ENCODE assay signal across 39 cellular contexts in the genomic region with DNA sequence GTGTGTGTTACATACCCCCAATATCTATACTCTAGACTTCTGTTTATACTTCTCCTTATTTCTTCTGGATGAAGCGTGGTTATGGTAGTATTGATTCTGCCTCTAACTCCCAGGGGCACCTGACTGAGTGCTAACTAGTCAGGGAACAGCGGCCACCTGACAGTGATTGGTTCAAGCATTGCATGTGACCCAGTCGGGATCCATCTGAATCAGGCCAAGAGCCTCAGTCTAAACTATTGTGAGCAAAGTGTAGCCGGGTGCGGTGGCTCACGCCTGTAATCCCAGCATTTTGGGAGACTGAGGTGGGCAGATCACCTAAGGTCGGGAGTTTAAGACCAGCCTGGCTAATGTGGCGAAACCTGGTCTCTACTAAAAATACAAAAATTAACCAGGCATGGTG. TPM values are rescaled to one million over a fixed set of nuclear protein-coding genes. Genes with fewer than 3 reads are reported as not detected.
"Had no signal": no experiment of that assay in that cellular context is flagged by ENCODE, and none has a peak within 500 bp of the region (broad histone marks: within the 10 kb centered on the region; RNA-seq: fewer than 3 reads in every experiment).

No MANE protein-coding gene starts in this region.

- H3K4me3 Mint-ChIP-seq: activated naive CD4-positive, alpha-beta T cell treated with anti-CD3 and anti-CD28 coated beads for 36 hours; activated naive CD4-positive, alpha-beta T cell treated with anti-CD3 and anti-CD28 coated beads, Interleukin-2, amount 10 ng/mL, durations not matched to agents 7 days and 5 days; activated naive CD4-positive, alpha-beta T cell treated with anti-CD3 and anti-CD28 coated beads, Interleukin-2, amount 50 U/mL, for 24 hours; activated naive CD8-positive, alpha-beta T cell; activated naive CD8-positive, alpha-beta T cell treated with anti-CD3 and anti-CD28 coated beads for 36 hours; activated naive CD8-positive, alpha-beta T cell treated with anti-CD3 and anti-CD28 coated beads, Interleukin-2, amount 10 ng/mL, durations not matched to agents 7 days and 5 days; activated naive CD8-positive, alpha-beta T cell treated with anti-CD3 and anti-CD28 coated beads, Interleukin-2, amount 50 U/mL, for 24 hours; activated T-cell treated with anti-CD3 and anti-CD28 coated beads, Interleukin-2, amount 50 U/mL, for 24 hours; activated T-cell treated with anti-CD3 and anti-CD28 coated beads, Interleukin-2, amount 50 U/mL, for 4 hours; activated T-cell treated with anti-CD3 and anti-CD28 coated beads, Interleukin-2, amount 50 U/mL, for 72 hours; activated T-helper 1 cell treated with anti-CD3 and anti-CD28 coated beads, Interleukin-12 subunit alpha, Interleukin-12 subunit beta, Interleukin-2, Interleukin-4 antibody, amounts not matched to agents 30 ng/mL and 10 ng/mL and 1 ng/mL, durations not matched to agents 14 hours and 24 hours and 36 hours; activated T-helper 17 cell treated with anti-CD3 and anti-CD28 coated beads, Interleukin-2, amount 50 U/mL, for 72 hours; brain; central memory CD8-positive, alpha-beta T cell had no signal

- H3K4me3 ChIP-seq: adrenal gland, ascending aorta, body of pancreas, breast epithelium, cardiac muscle cell had no signal

- H3K36me3 ChIP-seq: adrenal gland, ascending aorta, brain microvascular endothelial cell, breast epithelium, cardiac muscle cell had no signal

- H3K9me3 ChIP-seq: adrenal gland, ascending aorta, body of pancreas, breast epithelium had no signal

- H3K4me1 Mint-ChIP-seq: activated naive CD4-positive, alpha-beta T cell treated with anti-CD3 and anti-CD28 coated beads, Interleukin-2, amount 10 ng/mL, durations not matched to agents 7 days and 5 days; activated naive CD4-positive, alpha-beta T cell treated with anti-CD3 and anti-CD28 coated beads, Interleukin-2, amount 50 U/mL, for 24 hours; activated naive CD8-positive, alpha-beta T cell treated with anti-CD3 and anti-CD28 coated beads for 36 hours; activated naive CD8-positive, alpha-beta T cell treated with anti-CD3 and anti-CD28 coated beads, Interleukin-2, amount 10 ng/mL, durations not matched to agents 7 days and 5 days; activated naive CD8-positive, alpha-beta T cell treated with anti-CD3 and anti-CD28 coated beads, Interleukin-2, amount 50 U/mL, for 24 hours; activated T-helper 17 cell treated with anti-CD3 and anti-CD28 coated beads, Interleukin-2, amount 50 U/mL, for 72 hours; central memory CD8-positive, alpha-beta T cell had no signal

- H3K27ac Mint-ChIP-seq: activated naive CD4-positive, alpha-beta T cell treated with anti-CD3 and anti-CD28 coated beads for 36 hours; activated naive CD4-positive, alpha-beta T cell treated with anti-CD3 and anti-CD28 coated beads, Interleukin-2, amount 10 ng/mL, durations not matched to agents 7 days and 5 days; activated naive CD4-positive, alpha-beta T cell treated with anti-CD3 and anti-CD28 coated beads, Interleukin-2, amount 50 U/mL, for 24 hours; activated naive CD4-positive, alpha-beta T cell treated with anti-CD3 and anti-CD28 coated beads, Interleukin-2, amount 50 U/mL, for 72 hours; activated naive CD8-positive, alpha-beta T cell; activated naive CD8-positive, alpha-beta T cell treated with anti-CD3 and anti-CD28 coated beads for 36 hours; activated naive CD8-positive, alpha-beta T cell treated with anti-CD3 and anti-CD28 coated beads, Interleukin-2, amount 10 ng/mL, durations not matched to agents 7 days and 5 days; activated naive CD8-positive, alpha-beta T cell treated with anti-CD3 and anti-CD28 coated beads, Interleukin-2, amount 50 U/mL, for 24 hours; activated T-cell treated with anti-CD3 and anti-CD28 coated beads, Interleukin-2, amount 50 U/mL, for 24 hours; activated T-cell treated with anti-CD3 and anti-CD28 coated beads, Interleukin-2, amount 50 U/mL, for 72 hours; activated T-helper 1 cell treated with anti-CD3 and anti-CD28 coated beads, Interleukin-12 subunit alpha, Interleukin-12 subunit beta, Interleukin-2, Interleukin-4 antibody, amounts not matched to agents 30 ng/mL and 10 ng/mL and 1 ng/mL, durations not matched to agents 14 hours and 24 hours and 36 hours; activated T-helper 17 cell treated with anti-CD3 and anti-CD28 coated beads, Interleukin-2, amount 50 U/mL, for 72 hours; activated T-helper 2 cell treated with anti-CD3 and anti-CD28 coated beads, Interferon-gamma antibody, Interleukin-2, Interleukin-4, amounts not matched to agents 10 μg/mL and 5 μg/mL and 100 μg/mL, durations not matched to agents 14 hours and 24 hours and 36 hours; brain had no signal

- H3K9me3 Mint-ChIP-seq: activated naive CD4-positive, alpha-beta T cell treated with anti-CD3 and anti-CD28 coated beads for 36 hours; activated naive CD4-positive, alpha-beta T cell treated with anti-CD3 and anti-CD28 coated beads, Interleukin-2, amount 10 ng/mL, durations not matched to agents 7 days and 5 days; activated naive CD4-positive, alpha-beta T cell treated with anti-CD3 and anti-CD28 coated beads, Interleukin-2, amount 50 U/mL, for 24 hours; activated naive CD4-positive, alpha-beta T cell treated with anti-CD3 and anti-CD28 coated beads, Interleukin-2, amount 50 U/mL, for 72 hours; activated naive CD8-positive, alpha-beta T cell treated with anti-CD3 and anti-CD28 coated beads for 36 hours; activated naive CD8-positive, alpha-beta T cell treated with anti-CD3 and anti-CD28 coated beads, Interleukin-2, amount 10 ng/mL, durations not matched to agents 7 days and 5 days; activated naive CD8-positive, alpha-beta T cell treated with anti-CD3 and anti-CD28 coated beads, Interleukin-2, amount 50 U/mL, for 24 hours; activated T-cell treated with anti-CD3 and anti-CD28 coated beads, Interleukin-2, amount 50 U/mL, for 24 hours; activated T-cell treated with anti-CD3 and anti-CD28 coated beads, Interleukin-2, amount 50 U/mL, for 4 hours; activated T-cell treated with anti-CD3 and anti-CD28 coated beads, Interleukin-2, amount 50 U/mL, for 72 hours; activated T-helper 1 cell treated with anti-CD3 and anti-CD28 coated beads, Interleukin-12 subunit alpha, Interleukin-12 subunit beta, Interleukin-2, Interleukin-4 antibody, amounts not matched to agents 30 ng/mL and 10 ng/mL and 1 ng/mL, durations not matched to agents 14 hours and 24 hours and 36 hours; activated T-helper 17 cell treated with anti-CD3 and anti-CD28 coated beads, Interleukin-2, amount 50 U/mL, for 72 hours; activated T-helper 2 cell treated with anti-CD3 and anti-CD28 coated beads, Interferon-gamma antibody, Interleukin-2, Interleukin-4, amounts not matched to agents 10 μg/mL and 5 μg/mL and 100 μg/mL, durations not matched to agents 14 hours and 24 hours and 36 hours; central memory CD8-positive, alpha-beta T cell had no signal

- H3K27me3 Mint-ChIP-seq: brain had no signal

- H3K36me3 Mint-ChIP-seq: activated naive CD4-positive, alpha-beta T cell treated with anti-CD3 and anti-CD28 coated beads, Interleukin-2, amount 10 ng/mL, durations not matched to agents 7 days and 5 days; activated naive CD4-positive, alpha-beta T cell treated with anti-CD3 and anti-CD28 coated beads, Interleukin-2, amount 50 U/mL, for 24 hours; activated naive CD4-positive, alpha-beta T cell treated with anti-CD3 and anti-CD28 coated beads, Interleukin-2, amount 50 U/mL, for 72 hours; activated naive CD8-positive, alpha-beta T cell; activated naive CD8-positive, alpha-beta T cell treated with anti-CD3 and anti-CD28 coated beads, Interleukin-2, amount 10 ng/mL, durations not matched to agents 7 days and 5 days; brain had no signal

- ATAC-seq: activated naive CD4-positive, alpha-beta T cell treated with anti-CD3 and anti-CD28 coated beads, Interleukin-2, amount 50 U/mL, for 72 hours; activated naive CD8-positive, alpha-beta T cell treated with anti-CD3 and anti-CD28 coated beads, Interleukin-2, amount 50 U/mL, for 24 hours; activated T-cell treated with anti-CD3 and anti-CD28 coated beads, Interleukin-2, amount 50 U/mL, for 4 hours; activated T-cell treated with anti-CD3 and anti-CD28 coated beads, Interleukin-2, amount 50 U/mL, for 72 hours; activated T-helper 17 cell treated with anti-CD3 and anti-CD28 coated beads, Interleukin-2, amount 50 U/mL, for 72 hours; body of pancreas had no signal

- DNase-seq: activated effector memory CD4-positive, alpha-beta T cell treated with anti-CD3 and anti-CD28 coated beads, Interleukin-2, amount 50 U/mL, for 16 hours; activated effector memory CD4-positive, alpha-beta T cell treated with Interleukin-2 at 50 U/mL for 16 hours; activated gamma-delta T cell; activated gamma-delta T cell treated with Interleukin-2 at 50 U/mL for 16 hours; activated naive CD4-positive, alpha-beta T cell; activated naive CD4-positive, alpha-beta T cell treated with anti-CD3 and anti-CD28 coated beads for 36 hours; activated naive CD4-positive, alpha-beta T cell treated with anti-CD3 and anti-CD28 coated beads, Interleukin-2, amount 10 ng/mL, durations not matched to agents 7 days and 5 days; activated naive CD4-positive, alpha-beta T cell treated with anti-CD3 and anti-CD28 coated beads, Interleukin-2, amount 50 U/mL, for 16 hours; activated naive CD4-positive, alpha-beta T cell treated with Interleukin-2 at 50 U/mL for 16 hours; activated naive CD8-positive, alpha-beta T cell treated with anti-CD3 and anti-CD28 coated beads for 36 hours; activated naive CD8-positive, alpha-beta T cell treated with anti-CD3 and anti-CD28 coated beads, Interleukin-2, amount 10 ng/mL, durations not matched to agents 7 days and 5 days; activated naive CD8-positive, alpha-beta T cell treated with anti-CD3 and anti-CD28 coated beads, Interleukin-2, amount 50 U/mL, for 24 hours; activated T-cell treated with anti-CD3 and anti-CD28 coated beads, Interleukin-2, amount 50 U/mL, for 24 hours; activated T-cell treated with anti-CD3 and anti-CD28 coated beads, Interleukin-2, amount 50 U/mL, for 4 hours; activated T-cell treated with anti-CD3 and anti-CD28 coated beads, Interleukin-2, amount 50 U/mL, for 48 hours; activated T-cell treated with anti-CD3 and anti-CD28 coated beads, Interleukin-2, amount 50 U/mL, for 72 hours; adrenal gland; amniotic stem cell; amygdala; anterior cingulate cortex; aorta; body of pancreas; brain microvascular endothelial cell; caudate nucleus; central memory CD4-positive, alpha-beta T cell; cerebellar nuclear complex had no signal

- FAIRE-seq: astrocyte, bronchial epithelial cell had no signal

- H3K4me1 ChIP-seq: adrenal gland, ascending aorta, breast epithelium had no signal

- H3K27me3 ChIP-seq: adrenal gland, ascending aorta, body of pancreas, brain microvascular endothelial cell, breast epithelium, cardiac muscle cell had no signal

- H3K27ac ChIP-seq: adrenal gland, ascending aorta, body of pancreas, brain microvascular endothelial cell, breast epithelium, cardiac muscle cell had no signal

RNA-seq across cellular contexts. Expression of a gene that starts 10.0 kb away (rescaled TPM):
- total RNA-seq: activated T-cell treated with anti-CD3 and anti-CD28 coated beads, Interleukin-2, amount 50 U/mL, for 4 hours; activated T-helper 1 cell treated with anti-CD3 and anti-CD28 coated beads, Interleukin-12 subunit alpha, Interleukin-12 subunit beta, Interleukin-2, Interleukin-4 antibody, amounts not matched to agents 30 ng/mL and 10 ng/mL and 1 ng/mL, durations not matched to agents 14 hours and 24 hours and 36 hours; activated T-helper 2 cell treated with anti-CD3 and anti-CD28 coated beads, Interferon-gamma antibody, Interleukin-2, Interleukin-4, amounts not matched to agents 10 μg/mL and 5 μg/mL and 100 μg/mL, durations not matched to agents 14 hours and 24 hours and 36 hours; ascending aorta had no signal
- polyA plus RNA-seq: cardiac muscle cell had no signal
